In genomic region chr21:34889537-34890257, GRCh38 we compare ENCODE assay signal across 8 cellular contexts.
DNase-seq lines count a peak whose midpoint lies in the region; ATAC-seq and TF ChIP-seq lines count a peak whose summit lies in the region.

No MANE protein-coding gene starts in this region.

- intact Hi-C loops in psoas muscle (cut with DNase I) = loop anchor here (2.0 to 10.0 kb wide), 12 partner anchors 92 to 1045 kb away; partner anchors contain the start of gene RUNX1 (in 1 of the 2)
- intact Hi-C loops in uterus (cut with DNase I; ENCODE audit: low total_unique reads) = no loop called here

- WGBS in psoas muscle, 3 donors = 0 to 1% (median 1%) methylated on average over 35 to 91 of the region's 91 CpGs

- H3K4me3 Mint-ChIP-seq in activated naive CD4-positive, alpha-beta T cell treated with anti-CD3 and anti-CD28 coated beads, Interleukin-2, amount 10 ng/mL, durations not matched to agents 7 days and 5 days = peak overlapping the region; percentile 85

- H3K36me3 ChIP-seq in DND-41 (ENCODE audit: insufficient read depth, low read length) (peaks cover 42% of the 10 kb centered on the region), SJSA1 (peaks cover 28% of the 10 kb centered on the region), cardiac muscle cell (no peaks in the 10 kb centered on the region), psoas muscle (ENCODE audit: insufficient read depth in 1 of 2, low read depth in 1 of 2) (peaks cover 0 to under 1% of the 10 kb centered on the region in 2 donors), uterus (no peaks in the 10 kb centered on the region)

- peaks cover 37% of the 10 kb centered on the region for H4K20me1 ChIP-seq in DND-41 (ENCODE audit: insufficient read depth, low read length)

- H3K27ac Mint-ChIP-seq in activated naive CD4-positive, alpha-beta T cell treated with anti-CD3 and anti-CD28 coated beads, Interleukin-2, amount 10 ng/mL, durations not matched to agents 7 days and 5 days = peak overlapping the region; percentile 95

- H3K4me1 Mint-ChIP-seq in activated naive CD4-positive, alpha-beta T cell treated with anti-CD3 and anti-CD28 coated beads, Interleukin-2, amount 10 ng/mL, durations not matched to agents 7 days and 5 days = peaks cover 54% of the 10 kb centered on the region

- peaks cover 13% of the 10 kb centered on the region for H3K27me3 Mint-ChIP-seq in activated naive CD4-positive, alpha-beta T cell treated with anti-CD3 and anti-CD28 coated beads, Interleukin-2, amount 10 ng/mL, durations not matched to agents 7 days and 5 days

- H3K4me3 ChIP-seq in DND-41 (ENCODE audit: low read depth in 1 of 2, low read length in 2 of 2) = peak overlapping the region; percentile 69 to 79
- H3K4me3 ChIP-seq in SJSA1 = peak overlapping the region; percentile 88
- peak overlapping the region; percentile 49 for H3K4me3 ChIP-seq in cardiac muscle cell
- H3K4me3 ChIP-seq in psoas muscle = peak overlapping the region; percentile 87
- H3K4me3 ChIP-seq in uterus = peak overlapping the region; percentile 40 to 65

- ATAC-seq in DND-41 (ENCODE audit: insufficient read depth, low read depth) (peak; percentile 63), GM21526 (IDR thresholded peaks at IDR 0.05; ENCODE audit: low FRiP score, unreplicated experiment) (peak; percentile 40), psoas muscle (peak; percentile 66 to 69 (median 66))

- TF ChIP-seq POLR2A in uterus (IDR thresholded peaks at IDR 0.05) = peak in 1 of 2 donors; percentile 34

- H3K4me1 ChIP-seq in DND-41 (ENCODE audit: insufficient read depth, low read length) (peaks cover 54% of the 10 kb centered on the region), SJSA1 (replicated peaks) (peaks cover 9% of the 10 kb centered on the region), cardiac muscle cell (ENCODE audit: low read depth) (peaks cover 8% of the 10 kb centered on the region), psoas muscle (peaks cover 16% of the 10 kb centered on the region), uterus (peaks cover 0 to 13% of the 10 kb centered on the region in 2 donors)

- H3K27me3 ChIP-seq in DND-41 (ENCODE audit: insufficient read depth, low read length, poor library complexity) = no peaks in the 10 kb centered on the region
- no peaks in the 10 kb centered on the region for H3K27me3 ChIP-seq in SJSA1 (replicated peaks)
- H3K27me3 ChIP-seq in cardiac muscle cell = peaks cover 97% of the 10 kb centered on the region
- peaks cover 0 to 30% (median 8%) of the 10 kb centered on the region in 3 donors for H3K27me3 ChIP-seq in psoas muscle (ENCODE audit: insufficient read depth in 3 of 3, low read length in 2 of 3)
- peaks cover 16 to 46% of the 10 kb centered on the region in 2 donors for H3K27me3 ChIP-seq in uterus

- H2AFZ ChIP-seq in DND-41 (ENCODE audit: low read depth, low read length) = peak overlapping the region; percentile 66

- peaks cover 100% of the 10 kb centered on the region for H3K79me2 ChIP-seq in DND-41 (ENCODE audit: insufficient read depth, low read length)

- H3K4me2 ChIP-seq in DND-41 (ENCODE audit: insufficient read depth, low read length) = peak overlapping the region; percentile 75

- H3K9me3 ChIP-seq in DND-41 (ENCODE audit: insufficient read depth, low read length, severe bottlenecking) (no peaks in the 10 kb centered on the region), SJSA1 (replicated peaks) (no peaks in the 10 kb centered on the region), cardiac muscle cell (ENCODE audit: low read depth) (no peaks in the 10 kb centered on the region), psoas muscle (no peaks in the 10 kb centered on the region), uterus (no peaks in the 10 kb centered on the region)

- DNase-seq in DND-41 (peak; percentile 80), HuH-7.5 (ENCODE audit: low spot score) (peak; percentile 70), SJSA1 (ENCODE audit: low read depth in 1 of 2, low spot score in 2 of 2) (peak; percentile 85 to 88), cardiac muscle cell (ENCODE audit: low read depth in 1 of 2, low spot score in 1 of 2) (peak; percentile 72 to 88), psoas muscle (peak; percentile 84 to 87), uterus (peak; percentile 36 to 70)
- peak; percentile 78 for DNase-seq in activated naive CD4-positive, alpha-beta T cell treated with anti-CD3 and anti-CD28 coated beads, Interleukin-2, amount 10 ng/mL, durations not matched to agents 7 days and 5 days

- H3K9ac ChIP-seq in DND-41 (ENCODE audit: low read depth, low read length) = peak overlapping the region; percentile 97

- CTCF ChIA-PET in activated naive CD4-positive, alpha-beta T cell treated with anti-CD3 and anti-CD28 coated beads, Interleukin-2, amount 10 ng/mL, durations not matched to agents 7 days and 5 days (lab: Charles Lee) = interaction anchor here (0.8 to 2.7 kb wide), 23 partner anchors 12 to 950 kb away, joined by 3 to 27 read pairs (median 5); partner anchors contain the start of gene RUNX1

- H3K36me3 Mint-ChIP-seq in activated naive CD4-positive, alpha-beta T cell treated with anti-CD3 and anti-CD28 coated beads, Interleukin-2, amount 10 ng/mL, durations not matched to agents 7 days and 5 days = peaks cover 5% of the 10 kb centered on the region

- H3K27ac ChIP-seq in DND-41 (ENCODE audit: low read length) = peak overlapping the region; percentile 96
- H3K27ac ChIP-seq in SJSA1 = peak overlapping the region; percentile 94
- no peak overlapping the region for H3K27ac ChIP-seq in cardiac muscle cell
- H3K27ac ChIP-seq in psoas muscle = peak overlapping the region; percentile 94
- H3K27ac ChIP-seq in uterus = peak overlapping the region; percentile 67 to 69

- TF ChIP-seq CTCF in DND-41 (IDR thresholded peaks at IDR 0.05; ENCODE audit: borderline replicate concordance, extremely low read depth, low read length, poor library complexity, severe bottlenecking) (peak; percentile 91), cardiac muscle cell (IDR thresholded peaks at IDR 0.05; ENCODE audit: low read depth, low read length) (peak; percentile 54), psoas muscle (IDR thresholded peaks at IDR 0.05) (peak; percentile 89), uterus (IDR thresholded peaks at IDR 0.05) (peak in 3 of 4 experiments; percentile 70 to 86 (median 83))

- H3K9me3 Mint-ChIP-seq in activated naive CD4-positive, alpha-beta T cell treated with anti-CD3 and anti-CD28 coated beads, Interleukin-2, amount 10 ng/mL, durations not matched to agents 7 days and 5 days = no peaks in the 10 kb centered on the region
